ENCODE assay signal across 8 cellular contexts in the genomic region with DNA sequence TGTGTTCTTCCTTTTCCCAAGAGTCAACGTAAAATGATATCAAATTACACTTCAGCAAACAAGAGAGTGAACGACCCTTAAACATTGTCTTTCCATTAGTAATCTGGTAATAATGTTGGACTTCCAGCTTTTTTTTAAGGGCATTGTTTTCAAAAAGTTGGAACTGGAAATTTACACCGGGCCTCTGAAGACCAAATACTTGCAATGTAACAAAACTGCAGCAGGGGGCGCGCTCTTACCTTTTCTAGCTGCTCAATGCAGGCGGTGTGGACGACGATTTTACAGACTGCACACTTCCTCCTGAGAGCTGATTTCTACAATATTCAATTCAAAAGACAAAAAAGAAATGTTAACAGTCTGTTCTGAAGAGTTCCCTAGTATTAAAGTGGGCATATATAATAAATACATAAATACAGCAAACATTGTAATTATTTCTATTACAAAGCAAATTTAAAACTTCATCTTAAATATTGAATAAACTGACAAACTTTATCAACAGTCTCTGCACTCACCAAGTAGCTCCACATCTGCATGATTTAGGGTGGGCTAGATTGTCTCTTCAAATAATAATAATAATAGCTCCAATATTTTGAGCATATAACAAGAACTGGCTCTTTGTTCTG.
DNase-seq lines count a peak whose midpoint lies in the region; ATAC-seq and TF ChIP-seq lines count a peak whose summit lies in the region.

No MANE protein-coding gene starts in this region.

- H3K4me1 Mint-ChIP-seq in activated T-cell treated with anti-CD3 and anti-CD28 coated beads, Interleukin-2, amount 50 U/mL, for 4 hours (ENCODE audit: low read depth) = no peaks in the 10 kb centered on the region

- no peak overlapping the region for H3K4me3 Mint-ChIP-seq in activated T-cell treated with anti-CD3 and anti-CD28 coated beads, Interleukin-2, amount 50 U/mL, for 4 hours

- peak; percentile 76 for DNase-seq in D341Med (ENCODE audit: low spot score)
- DNase-seq in Jurkat, Clone E6-1 (ENCODE audit: low read depth, low spot score) = peak; percentile 46
- DNase-seq in OCI-LY7 (ENCODE audit: low spot score) = peak; percentile 71
- DNase-seq in activated T-cell treated with anti-CD3 and anti-CD28 coated beads, Interleukin-2, amount 50 U/mL, for 4 hours = peak; percentile 27
- DNase-seq in fibroblast of pulmonary artery (ENCODE audit: low read depth) = peak; percentile 87
- peak; percentile 87 to 90 for DNase-seq in thyroid gland

- POLR2A ChIA-PET in OCI-LY7 (lab: Charles Lee) = interaction anchor here (0.6 to 1.1 kb wide), 4 partner anchors 26 to 351 kb away, joined by 3 to 5 read pairs (median 3); no protein-coding TSS in a partner anchor

- H3K9me2 ChIP-seq in OCI-LY7 (ENCODE audit: insufficient read depth, low read length) = no peaks in the 10 kb centered on the region
- no peaks in the 10 kb centered on the region for H3K9me2 ChIP-seq in neural cell (ENCODE audit: insufficient read depth, low read length)

- H3K27ac ChIP-seq in OCI-LY7 (ENCODE audit: low read depth, low read length, poor library complexity, severe bottlenecking) (no peak overlapping the region), neural cell (ENCODE audit: low read length) (no peak overlapping the region), thyroid gland (peak overlapping the region in 2 of 3 donors; percentile 25 to 45)

- H4K20me1 ChIP-seq in OCI-LY7 (ENCODE audit: insufficient read depth, low read length) = no peaks in the 10 kb centered on the region
- H4K20me1 ChIP-seq in neural cell (ENCODE audit: insufficient read depth) = no peaks in the 10 kb centered on the region

- CTCF ChIA-PET in OCI-LY7 (lab: Charles Lee; ENCODE audit: unreplicated experiment) = interaction anchor here (1.3 to 1.5 kb wide), 2 partner anchors 93 to 165 kb away, joined by 3 read pairs; no protein-coding TSS in a partner anchor

- no peak for TF ChIP-seq POLR2A in thyroid gland (IDR thresholded peaks at IDR 0.05)

- no peaks in the 10 kb centered on the region for H3K79me2 ChIP-seq in OCI-LY7 (ENCODE audit: insufficient read depth, low read depth, low read length)
- no peaks in the 10 kb centered on the region for H3K79me2 ChIP-seq in neural cell (replicated peaks; ENCODE audit: insufficient read depth, low read length)

- 7% methylated on average over 8 of the region's 8 CpGs for WGBS in thyroid gland, 2 donors

- peak; percentile 86 for ATAC-seq in GM21528 (IDR thresholded peaks at IDR 0.05; ENCODE audit: low FRiP score, unreplicated experiment)
- ATAC-seq in activated T-cell treated with anti-CD3 and anti-CD28 coated beads, Interleukin-2, amount 50 U/mL, for 4 hours = peak in 1 of 2 donors; percentile 46

- H3K9ac ChIP-seq in neural cell (ENCODE audit: low read length) = no peak overlapping the region

- no peaks in the 10 kb centered on the region for H3K36me3 Mint-ChIP-seq in activated T-cell treated with anti-CD3 and anti-CD28 coated beads, Interleukin-2, amount 50 U/mL, for 4 hours (ENCODE audit: insufficient read depth)

- no peaks in the 10 kb centered on the region for H3K9me3 ChIP-seq in OCI-LY7 (ENCODE audit: low read length)
- no peaks in the 10 kb centered on the region for H3K9me3 ChIP-seq in neural cell (ENCODE audit: low read length)
- H3K9me3 ChIP-seq in thyroid gland = no peaks in the 10 kb centered on the region

- no peak overlapping the region for H3K4me3 ChIP-seq in Jurkat, Clone E6-1 (ENCODE audit: low read length)
- H3K4me3 ChIP-seq in OCI-LY7 (ENCODE audit: low read depth, low read length, poor library complexity, severe bottlenecking) (no peak overlapping the region), fibroblast of pulmonary artery (replicated peaks; ENCODE audit: low read depth, low read length) (no peak overlapping the region), neural cell (ENCODE audit: low read length) (no peak overlapping the region), thyroid gland (replicated peaks in 1 of 3) (no peak overlapping the region)

- H3K4me2 ChIP-seq in OCI-LY7 (ENCODE audit: low read length) = no peak overlapping the region
- H3K4me2 ChIP-seq in neural cell (ENCODE audit: low read length) = no peak overlapping the region

- no peaks in the 10 kb centered on the region for H3K9me3 Mint-ChIP-seq in activated T-cell treated with anti-CD3 and anti-CD28 coated beads, Interleukin-2, amount 50 U/mL, for 4 hours

- peak; percentile 90 for TF ChIP-seq RAD21 in neural cell (conservative IDR thresholded peaks at IDR 0.05)

- H3F3A ChIP-seq in neural cell (ENCODE audit: insufficient read depth, low read length, poor library complexity, severe bottlenecking) = no peaks in the 10 kb centered on the region

- TF ChIP-seq CTCF in OCI-LY7 (conservative IDR thresholded peaks at IDR 0.05; ENCODE audit: low read length) (peak; percentile 97), fibroblast of pulmonary artery (IDR thresholded peaks at IDR 0.05; ENCODE audit: low read length, missing control alignments) (peak; percentile 81), neural cell (IDR thresholded peaks at IDR 0.05; ENCODE audit: poor library complexity, severe bottlenecking) (peak; percentile 86), thyroid gland (IDR thresholded peaks at IDR 0.05) (peak; percentile 72 to 89 (median 80))

- intact Hi-C loops in OCI-LY7 (cut with micrococcal nuclease; ENCODE audit: unreplicated experiment) = loop anchor here (1.0 kb wide), 2 partner anchors 243 to 352 kb away; no protein-coding TSS in a partner anchor
- intact Hi-C loops in thyroid gland (cut with DNase I) = loop anchor here (5.0 to 10.0 kb wide), 2 partner anchors 241 to 358 kb away; no protein-coding TSS in a partner anchor

- peaks cover 11% of the 10 kb centered on the region for H3K27me3 Mint-ChIP-seq in activated T-cell treated with anti-CD3 and anti-CD28 coated beads, Interleukin-2, amount 50 U/mL, for 4 hours (ENCODE audit: low read depth)

- H3K36me3 ChIP-seq in OCI-LY7 (ENCODE audit: insufficient read depth, low read length) (no peaks in the 10 kb centered on the region), neural cell (ENCODE audit: insufficient read depth, low read length) (no peaks in the 10 kb centered on the region), thyroid gland (no peaks in the 10 kb centered on the region)

- no TSS peak for BruUV-seq in OCI-LY7 (replicated peaks; lab: Mats Ljungman, UMichigan)

- no peaks in the 10 kb centered on the region for H3K4me1 ChIP-seq in OCI-LY7 (ENCODE audit: insufficient read depth, low read length, poor library complexity, severe bottlenecking)
- peaks cover 16 to 23% of the 10 kb centered on the region in 2 donors for H3K4me1 ChIP-seq in thyroid gland

- no peak overlapping the region for H2AFZ ChIP-seq in OCI-LY7 (ENCODE audit: low read length)
- no peak overlapping the region for H2AFZ ChIP-seq in neural cell (ENCODE audit: low read depth, low read length)

- no peak for TF ChIP-seq EP300 in neural cell (conservative IDR thresholded peaks at IDR 0.05; ENCODE audit: poor library complexity, severe bottlenecking)

- H3K27me3 ChIP-seq in neural cell (ENCODE audit: insufficient read depth, low read depth, low read length) = no peaks in the 10 kb centered on the region
- H3K27me3 ChIP-seq in thyroid gland = no peaks in the 10 kb centered on the region

TF ChIP-seq in neural cell, 6 proteins besides CTCF, POLR2A, EP300 and RAD21:
- TF ChIP-seq, protein P1, sequence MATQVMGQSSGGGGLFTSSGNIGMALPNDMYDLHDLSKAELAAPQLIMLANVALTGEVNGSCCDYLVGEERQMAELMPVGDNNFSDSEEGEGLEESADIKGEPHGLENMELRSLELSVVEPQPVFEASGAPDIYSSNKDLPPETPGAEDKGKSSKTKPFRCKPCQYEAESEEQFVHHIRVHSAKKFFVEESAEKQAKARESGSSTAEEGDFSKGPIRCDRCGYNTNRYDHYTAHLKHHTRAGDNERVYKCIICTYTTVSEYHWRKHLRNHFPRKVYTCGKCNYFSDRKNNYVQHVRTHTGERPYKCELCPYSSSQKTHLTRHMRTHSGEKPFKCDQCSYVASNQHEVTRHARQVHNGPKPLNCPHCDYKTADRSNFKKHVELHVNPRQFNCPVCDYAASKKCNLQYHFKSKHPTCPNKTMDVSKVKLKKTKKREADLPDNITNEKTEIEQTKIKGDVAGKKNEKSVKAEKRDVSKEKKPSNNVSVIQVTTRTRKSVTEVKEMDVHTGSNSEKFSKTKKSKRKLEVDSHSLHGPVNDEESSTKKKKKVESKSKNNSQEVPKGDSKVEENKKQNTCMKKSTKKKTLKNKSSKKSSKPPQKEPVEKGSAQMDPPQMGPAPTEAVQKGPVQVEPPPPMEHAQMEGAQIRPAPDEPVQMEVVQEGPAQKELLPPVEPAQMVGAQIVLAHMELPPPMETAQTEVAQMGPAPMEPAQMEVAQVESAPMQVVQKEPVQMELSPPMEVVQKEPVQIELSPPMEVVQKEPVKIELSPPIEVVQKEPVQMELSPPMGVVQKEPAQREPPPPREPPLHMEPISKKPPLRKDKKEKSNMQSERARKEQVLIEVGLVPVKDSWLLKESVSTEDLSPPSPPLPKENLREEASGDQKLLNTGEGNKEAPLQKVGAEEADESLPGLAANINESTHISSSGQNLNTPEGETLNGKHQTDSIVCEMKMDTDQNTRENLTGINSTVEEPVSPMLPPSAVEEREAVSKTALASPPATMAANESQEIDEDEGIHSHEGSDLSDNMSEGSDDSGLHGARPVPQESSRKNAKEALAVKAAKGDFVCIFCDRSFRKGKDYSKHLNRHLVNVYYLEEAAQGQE (IDR thresholded peaks at IDR 0.05; ENCODE audit: borderline replicate concordance) = no peak
- TF ChIP-seq SMC3 (conservative IDR thresholded peaks at IDR 0.05; ENCODE audit: poor library complexity) = peak; percentile 95

Comparison
In these comparisons a context has a peak if more than half of its experiments do, and no peak if none do; other contexts are left out.
1. DNase-seq: peak in every context shown above with its lines; median percentile 88 in thyroid gland; 87 in fibroblast of pulmonary artery; 76 in D341Med; 71 in OCI-LY7; 46 in Jurkat, Clone E6-1; 27 in activated T-cell treated with anti-CD3 and anti-CD28 coated beads, Interleukin-2, amount 50 U/mL, for 4 hours.
2. H3K27ac ChIP-seq: peak in thyroid gland (2 of 3); none in OCI-LY7 (single experiment) and neural cell (single experiment).
3. Peak in every context shown above with its lines, with median percentiles within 50 percentile points of each other: CTCF ChIP-seq.